9 cellular contexts compared by ENCODE assay signal in the genomic region with DNA sequence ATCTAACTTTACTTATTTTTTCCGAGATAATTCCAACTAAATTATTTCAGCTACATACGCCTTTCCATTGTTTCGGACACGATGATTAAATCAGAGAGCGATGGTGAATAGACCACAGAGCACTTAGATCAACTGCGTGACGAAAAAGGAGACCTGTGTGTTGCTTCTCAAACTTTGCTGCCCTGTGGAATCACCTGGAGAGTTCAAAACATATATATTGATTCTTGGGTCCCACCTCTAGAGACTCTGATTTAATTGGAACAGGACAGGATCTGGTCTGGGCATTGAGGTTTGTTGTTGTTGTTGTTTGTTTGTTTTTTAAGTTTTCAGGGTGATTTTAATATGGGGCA.
DNase-seq lines count a peak whose midpoint lies in the region; ATAC-seq and TF ChIP-seq lines count a peak whose summit lies in the region.
"Had no signal": no experiment of that assay in that cellular context is flagged by ENCODE, and none has a peak within 500 bp of the region (broad histone marks: within the 10 kb centered on the region; RNA-seq: fewer than 3 reads in every experiment).

No MANE protein-coding gene starts in this region.

- ATAC-seq in GM21723 (IDR thresholded peaks at IDR 0.05; ENCODE audit: unreplicated experiment) (peak; percentile 5), HG02938 (IDR thresholded peaks at IDR 0.05; ENCODE audit: unreplicated experiment) (no peak), GM19397 (IDR thresholded peaks at IDR 0.05; ENCODE audit: unreplicated experiment) (no peak)

- peak overlapping the region; percentile 91 for H3K4me3 ChIP-seq in SK-N-MC
- H3K4me3 ChIP-seq in iPS-18a (ENCODE audit: low read length) = peak overlapping the region; percentile 76

- no peaks in the 10 kb centered on the region for H3K27me3 ChIP-seq in iPS-18a (ENCODE audit: control insufficient read depth, insufficient read depth, low read length)

- H3K9me3 ChIP-seq in SK-N-MC (ENCODE audit: low read depth, low read length) = no peaks in the 10 kb centered on the region
- H3K9me3 ChIP-seq in iPS-18a (ENCODE audit: control insufficient read depth, low read depth, low read length) = no peaks in the 10 kb centered on the region
- H3K9me3 ChIP-seq: upper lobe of left lung had no signal

- H3K9ac ChIP-seq in SK-N-MC (ENCODE audit: insufficient read length) = no peak overlapping the region
- H3K9ac ChIP-seq in iPS-18a (ENCODE audit: low read length) = peak overlapping the region; percentile 89

- peaks cover 20% of the 10 kb centered on the region for H3K4me1 ChIP-seq in iPS-18a (ENCODE audit: control insufficient read depth, low read depth, low read length)

- TF ChIP-seq CTCF in 22Rv1 (IDR thresholded peaks at IDR 0.05) = peak; percentile 63

- DNase-seq in SK-N-MC (ENCODE audit: low read depth, low spot score) = no peak
- DNase-seq in DMS53 (lab: John Stamatoyannopoulos, UW) = no peak
- no peak for DNase-seq in EL

- H3K27ac ChIP-seq in 22Rv1 (peak overlapping the region; percentile 83; the same call in 1 of the 2 replicates), SK-N-MC (no peak overlapping the region), iPS-18a (ENCODE audit: low read length) (no peak overlapping the region)

- H3K36me3 ChIP-seq in SK-N-MC (ENCODE audit: insufficient read depth, low read length) (no peaks in the 10 kb centered on the region), iPS-18a (ENCODE audit: control insufficient read depth, low read depth, low read length) (no peaks in the 10 kb centered on the region)
- H3K36me3 ChIP-seq: upper lobe of left lung had no signal
